Comparison of ENCODE assay signal across 32 cellular contexts in the genomic region with DNA sequence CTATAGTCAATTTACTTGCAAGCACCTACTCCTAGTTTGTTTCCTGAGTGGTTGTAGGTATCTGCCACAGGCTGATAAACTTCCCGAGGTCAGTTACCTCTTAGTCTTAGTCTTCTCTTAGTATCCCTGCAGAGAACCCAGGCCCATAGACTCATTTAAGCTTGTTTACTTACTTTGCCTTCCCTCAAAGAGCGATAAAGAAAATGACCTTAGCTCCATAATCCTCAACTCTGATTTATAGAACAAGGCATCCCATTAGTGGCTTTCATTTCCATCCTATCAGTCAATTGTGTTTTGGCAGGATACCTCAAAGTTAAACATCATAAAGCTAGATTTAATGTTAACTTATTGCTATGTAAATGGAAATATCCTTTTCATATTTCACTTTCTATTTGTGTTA.
DNase-seq lines count a peak whose midpoint lies in the region; ATAC-seq and TF ChIP-seq lines count a peak whose summit lies in the region.
"Had no signal": no experiment of that assay in that cellular context is flagged by ENCODE, and none has a peak within 500 bp of the region (broad histone marks: within the 10 kb centered on the region; RNA-seq: fewer than 3 reads in every experiment).

No MANE protein-coding gene starts in this region.

- peak; percentile 91 for ATAC-seq in PC-3
- ATAC-seq: naive thymus-derived CD8-positive, alpha-beta T cell had no signal

- no peak overlapping the region for H3K27ac Mint-ChIP-seq in MCF 10A (ENCODE audit: low read depth, unreplicated experiment)
- H3K27ac Mint-ChIP-seq: activated naive CD8-positive, alpha-beta T cell treated with anti-CD3 and anti-CD28 coated beads for 36 hours; CD4-positive, CD25-positive, alpha-beta regulatory T cell; naive thymus-derived CD8-positive, alpha-beta T cell had no signal

- peak overlapping the region; percentile 0 for H3K4me2 ChIP-seq in mammary epithelial cell (ENCODE audit: insufficient read depth, low read depth, low read length)
- H3K4me2 ChIP-seq in PC-3 (ENCODE audit: low read length): no peak overlapping the region

- H3K4me3 ChIP-seq in mammary epithelial cell (replicated peaks in 1 of 3; ENCODE audit: insufficient read depth in 1 of 3, low read depth in 2 of 3, low read length in 3 of 3) (no peak overlapping the region), PC-3 (ENCODE audit: low read length) (no peak overlapping the region), fibroblast of villous mesenchyme (ENCODE audit: low read depth, low read length) (no peak overlapping the region), testis (no peak overlapping the region)
- H3K4me3 ChIP-seq: ascending aorta, cardiac muscle cell, coronary artery, SJCRH30, transverse colon had no signal

- TF ChIP-seq CTCF in mammary epithelial cell (conservative IDR thresholded peaks at IDR 0.05 in 1 of 2, IDR thresholded peaks at IDR 0.05 in 1 of 2; ENCODE audit: extremely low read depth in 1 of 2, insufficient read depth in 1 of 2, low read depth in 1 of 2, low read length in 2 of 2) (no peak), MCF 10A (IDR thresholded peaks at IDR 0.05; ENCODE audit: unreplicated experiment) (no peak), PC-3 (conservative IDR thresholded peaks at IDR 0.05; ENCODE audit: low read depth, low read length) (no peak), fibroblast of villous mesenchyme (IDR thresholded peaks at IDR 0.05; ENCODE audit: insufficient read depth, low read depth, low read length) (no peak), testis (IDR thresholded peaks at IDR 0.05) (no peak), GM10266 (IDR thresholded peaks at IDR 0.05; ENCODE audit: control insufficient read depth, insufficient read depth, low read depth, missing control alignments) (no peak)

- H3K9me3 Mint-ChIP-seq in MCF 10A (ENCODE audit: unreplicated experiment): no peaks in the 10 kb centered on the region
- H3K9me3 Mint-ChIP-seq: activated naive CD8-positive, alpha-beta T cell treated with anti-CD3 and anti-CD28 coated beads for 36 hours; CD4-positive, CD25-positive, alpha-beta regulatory T cell; naive thymus-derived CD8-positive, alpha-beta T cell had no signal

- no peaks in the 10 kb centered on the region for H3K9me3 ChIP-seq in mammary epithelial cell (replicated peaks; ENCODE audit: insufficient read depth, low read length)
- no peaks in the 10 kb centered on the region for H3K9me3 ChIP-seq in PC-3 (ENCODE audit: low read length)
- no peaks in the 10 kb centered on the region for H3K9me3 ChIP-seq in testis
- H3K9me3 ChIP-seq: ascending aorta, SJCRH30, transverse colon had no signal

- 79% methylated on average over 2 of the region's 2 CpGs for WGBS in mammary epithelial cell (ENCODE audit: low coverage, missing lambda C conversion rate)
- 78 to 83% methylated on average over 2 of the region's 2 CpGs for WGBS in testis, 2 donors

- CTCF ChIA-PET in mammary epithelial cell (lab: Charles Lee; ENCODE audit: low non-redundant PET) (no interaction called here), MCF 10A (lab: Yijun Ruan, JAX) (interaction anchor here (0.6 to 1.4 kb wide), 4 partner anchors 12 to 246 kb away, joined by 3 to 4 read pairs (median 3); no protein-coding TSS in a partner anchor), PC-3 (lab: Charles Lee) (no interaction called here)

- in situ Hi-C loops in mammary epithelial cell (cut with MboI; ENCODE audit: low sequenced_read_pairs in 2 of 2): no loop called here

- DNase-seq in mammary epithelial cell (no peak), MCF 10A (ENCODE audit: unreplicated experiment) (no peak), PC-3 (peak; percentile 2), fibroblast of villous mesenchyme (ENCODE audit: low read depth) (peak; percentile 36), occipital lobe (lab: John Stamatoyannopoulos, UW) (no peak), testis (no peak), GM10266 (ENCODE audit: extremely low spot score) (no peak)
- DNase-seq in activated effector memory CD4-positive, alpha-beta T cell treated with Interleukin-2 at 50 U/mL for 16 hours: no peak
- DNase-seq: 8988T; activated CD4-positive, alpha-beta T cell treated with anti-CD3 and anti-CD28 coated beads for 48 hours; activated CD8-positive, alpha-beta memory T cell treated with anti-CD3 and anti-CD28 coated beads for 24 hours; activated gamma-delta T cell; activated naive CD8-positive, alpha-beta T cell treated with anti-CD3 and anti-CD28 coated beads for 36 hours; Calu3; CD4-positive, CD25-positive, alpha-beta regulatory T cell; DND-41; effector CD8-positive, alpha-beta T cell; GF-D8; KG1; naive thymus-derived CD8-positive, alpha-beta T cell; NCI-H1436; NCI-H226; NCI-H526 treated with DMSO at 0.1 percent for 48 hours; RPMI8226; SJCRH30; stimulated activated CD4-positive, alpha-beta T cell treated with anti-CD3 and anti-CD28 coated beads, Interleukin-15, amount 100 ng/mL, for 24 hours; stimulated activated CD4-positive, alpha-beta T cell treated with anti-CD3 and anti-CD28 coated beads, Interleukin-4, amount 100 ng/mL, for 4 hours; T-helper 9 cell; transverse colon had no signal

- H3K4me1 ChIP-seq in mammary epithelial cell (ENCODE audit: insufficient read depth, low read length): no peaks in the 10 kb centered on the region
- H3K4me1 ChIP-seq in PC-3 (ENCODE audit: insufficient read depth, low read length): no peaks in the 10 kb centered on the region
- no peaks in the 10 kb centered on the region for H3K4me1 ChIP-seq in testis
- H3K4me1 ChIP-seq: ascending aorta, SJCRH30 had no signal

- H3K27ac ChIP-seq in mammary epithelial cell (ENCODE audit: insufficient read depth, low read depth, low read length): no peak overlapping the region
- no peak overlapping the region for H3K27ac ChIP-seq in PC-3 (ENCODE audit: low read length)
- no peak overlapping the region for H3K27ac ChIP-seq in testis
- H3K27ac ChIP-seq: ascending aorta, cardiac muscle cell, coronary artery, SJCRH30, transverse colon had no signal

- no peak overlapping the region for H3K4me3 Mint-ChIP-seq in MCF 10A (ENCODE audit: unreplicated experiment)
- H3K4me3 Mint-ChIP-seq: activated naive CD8-positive, alpha-beta T cell treated with anti-CD3 and anti-CD28 coated beads for 36 hours; CD4-positive, CD25-positive, alpha-beta regulatory T cell; naive thymus-derived CD8-positive, alpha-beta T cell had no signal

- H3K9me2 ChIP-seq in PC-3 (replicated peaks; ENCODE audit: low read length): no peaks in the 10 kb centered on the region

- H3K79me2 ChIP-seq in mammary epithelial cell (ENCODE audit: insufficient read depth, low read length) (no peaks in the 10 kb centered on the region), PC-3 (ENCODE audit: low read length) (no peaks in the 10 kb centered on the region)

- peaks cover 5% of the 10 kb centered on the region for H3K4me1 Mint-ChIP-seq in MCF 10A (ENCODE audit: insufficient read depth, unreplicated experiment)

- no peaks in the 10 kb centered on the region for H3K36me3 ChIP-seq in mammary epithelial cell (ENCODE audit: insufficient read depth, low read length)
- no peaks in the 10 kb centered on the region for H3K36me3 ChIP-seq in PC-3 (ENCODE audit: low read depth, low read length)
- H3K36me3 ChIP-seq in testis (ENCODE audit: low read depth, missing control alignments): no peaks in the 10 kb centered on the region
- H3K36me3 ChIP-seq: ascending aorta, cardiac muscle cell, SJCRH30, transverse colon had no signal

- no peaks in the 10 kb centered on the region for H3K27me3 Mint-ChIP-seq in MCF 10A (ENCODE audit: insufficient read depth, unreplicated experiment)
- H3K27me3 Mint-ChIP-seq: activated naive CD8-positive, alpha-beta T cell treated with anti-CD3 and anti-CD28 coated beads for 36 hours; CD4-positive, CD25-positive, alpha-beta regulatory T cell; naive thymus-derived CD8-positive, alpha-beta T cell had no signal

- H3K9ac ChIP-seq in mammary epithelial cell (ENCODE audit: insufficient read depth, low read length) (no peak overlapping the region), PC-3 (ENCODE audit: low read length) (no peak overlapping the region)

- H3K27me3 ChIP-seq in mammary epithelial cell (ENCODE audit: insufficient read depth, low read length) (no peaks in the 10 kb centered on the region), PC-3 (ENCODE audit: low read length) (no peaks in the 10 kb centered on the region), testis (no peaks in the 10 kb centered on the region)
- H3K27me3 ChIP-seq: ascending aorta, cardiac muscle cell, SJCRH30, transverse colon had no signal

- BruUV-seq in mammary epithelial cell (replicated peaks; lab: Mats Ljungman, UMichigan) (no TSS peak), MCF 10A (replicated peaks; lab: Mats Ljungman, UMichigan) (no TSS peak), PC-3 (replicated peaks; lab: Mats Ljungman, UMichigan) (no TSS peak)

- peak overlapping the region; percentile 51 for H2AFZ ChIP-seq in mammary epithelial cell (ENCODE audit: low read depth, low read length)
- H2AFZ ChIP-seq in PC-3 (ENCODE audit: low read length): peak overlapping the region; percentile 22; the same call in 1 of the 2 replicates

- no peaks in the 10 kb centered on the region for H3K36me3 Mint-ChIP-seq in MCF 10A (ENCODE audit: insufficient read depth, unreplicated experiment)
- H3K36me3 Mint-ChIP-seq: activated naive CD8-positive, alpha-beta T cell treated with anti-CD3 and anti-CD28 coated beads for 36 hours; CD4-positive, CD25-positive, alpha-beta regulatory T cell had no signal

- POLR2A ChIA-PET in MCF 10A (lab: Yijun Ruan, JAX): interaction anchor here (0.8 to 2.7 kb wide), 3 partner anchors 13 to 32 kb away, joined by 3 to 10 read pairs (median 4); no protein-coding TSS in a partner anchor
- POLR2A ChIA-PET in PC-3 (lab: Charles Lee; ENCODE audit: unreplicated experiment): interaction anchor here (1.0 kb wide), 1 partner anchor 12 kb away, joined by 4 read pairs; no protein-coding TSS in a partner anchor

- H4K20me1 ChIP-seq in mammary epithelial cell (ENCODE audit: insufficient read depth, low read length) (no peaks in the 10 kb centered on the region), PC-3 (ENCODE audit: low read length) (no peaks in the 10 kb centered on the region)

- TF ChIP-seq POLR2A in testis (IDR thresholded peaks at IDR 0.05): no peak

- dilution Hi-C loops in mammary epithelial cell (cut with HindIII; ENCODE audit: low sequenced_read_pairs): no loop called here

- no peaks in the 10 kb centered on the region for H3F3A ChIP-seq in PC-3 (ENCODE audit: low read length, unreplicated experiment)

- intact Hi-C loops in mammary epithelial cell (cut with micrococcal nuclease) (no loop called here), MCF 10A (cut with micrococcal nuclease) (no loop called here), PC-3 (cut with micrococcal nuclease) (no loop called here), testis (cut with DNase I; ENCODE audit: low total_unique reads) (no loop called here)

Comparison
In these comparisons a context has a peak if more than half of its experiments do, and no peak if none do; other contexts are left out.
1. DNase-seq: peak in PC-3 (single experiment) and fibroblast of villous mesenchyme (single experiment); none in mammary epithelial cell (single experiment), MCF 10A (single experiment), occipital lobe (single experiment), activated effector memory CD4-positive, alpha-beta T cell treated with Interleukin-2 at 50 U/mL for 16 hours (single experiment), testis (single experiment) and GM10266 (single experiment).